Comparison of ENCODE assay signal across 22 cellular contexts in the genomic region with DNA sequence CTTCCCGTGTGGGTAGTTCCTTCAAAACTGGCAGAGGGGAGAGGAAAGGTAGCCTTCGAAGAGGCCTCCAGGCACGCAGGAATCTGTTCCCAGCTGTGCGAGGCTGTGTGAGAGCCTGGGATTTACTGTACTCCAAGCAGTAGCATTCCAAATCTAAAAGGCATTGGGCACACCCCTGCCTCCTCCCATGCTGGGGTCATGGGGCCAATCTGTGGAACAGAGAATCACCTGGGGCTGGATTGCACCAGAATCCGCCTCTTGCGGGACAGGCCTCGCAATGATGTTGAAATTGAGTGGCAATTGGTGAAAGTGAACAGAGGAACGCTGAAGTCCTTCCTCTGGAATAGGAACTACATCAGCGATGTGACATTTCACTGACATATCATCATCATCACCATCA.
"Had no signal": no experiment of that assay in that cellular context is flagged by ENCODE, and none has a peak within 500 bp of the region (broad histone marks: within the 10 kb centered on the region; RNA-seq: fewer than 3 reads in every experiment).

No MANE protein-coding gene starts in this region.

- H3K27ac ChIP-seq: esophagus muscularis mucosa, gastroesophageal sphincter, spleen, testis, upper lobe of left lung, VCaP had no signal

- H3K4me2 ChIP-seq: SK-N-SH had no signal

- DNase-seq: activated CD4-positive, alpha-beta T cell treated with anti-CD3 and anti-CD28 coated beads, Interleukin-2, amount 10 ng/mL, durations not matched to agents 7 days and 5 days; activated CD4-positive, CD25-positive, alpha-beta regulatory T cell treated with anti-CD3 and anti-CD28 coated beads, Interleukin-2, amount 50 U/mL, for 72 hours; activated CD8-positive, alpha-beta T cell treated with anti-CD3 and anti-CD28 coated beads for 36 hours; activated naive CD4-positive, alpha-beta T cell treated with anti-CD3 and anti-CD28 coated beads, Interleukin-2, amount 10 ng/mL, durations not matched to agents 7 days and 5 days; caudate nucleus; dermis blood vessel endothelial cell; effector CD8-positive, alpha-beta T cell; head of caudate nucleus; hypothalamus; mesenchymal stem cell; mucosa of descending colon; naive B cell; SK-N-SH; spleen; stimulated activated CD4-positive, alpha-beta T cell treated with anti-CD3 and anti-CD28 coated beads, Interleukin-4, amount 100 ng/mL, for 1 hour; stimulated activated naive CD4-positive, alpha-beta T cell; testis; upper lobe of left lung had no signal

- H3K27ac Mint-ChIP-seq: activated CD4-positive, alpha-beta T cell treated with anti-CD3 and anti-CD28 coated beads, Interleukin-2, amount 10 ng/mL, durations not matched to agents 7 days and 5 days; activated CD8-positive, alpha-beta T cell treated with anti-CD3 and anti-CD28 coated beads for 36 hours; activated naive CD4-positive, alpha-beta T cell treated with anti-CD3 and anti-CD28 coated beads, Interleukin-2, amount 10 ng/mL, durations not matched to agents 7 days and 5 days; naive B cell; progenitor cell of endocrine pancreas had no signal

- H3K9me3 Mint-ChIP-seq: activated CD4-positive, alpha-beta T cell treated with anti-CD3 and anti-CD28 coated beads, Interleukin-2, amount 10 ng/mL, durations not matched to agents 7 days and 5 days had no signal

- H3K4me1 ChIP-seq: esophagus muscularis mucosa, gastroesophageal sphincter, spleen, testis, upper lobe of left lung had no signal

- H3K9me3 ChIP-seq: mucosa of descending colon, SK-N-SH, testis, upper lobe of left lung had no signal

- ATAC-seq: activated CD8-positive, alpha-beta T cell treated with anti-CD3 and anti-CD28 coated beads for 36 hours; gastroesophageal sphincter; mucosa of descending colon had no signal

- H3K4me1 Mint-ChIP-seq: activated CD4-positive, alpha-beta T cell treated with anti-CD3 and anti-CD28 coated beads, Interleukin-2, amount 10 ng/mL, durations not matched to agents 7 days and 5 days; activated naive CD4-positive, alpha-beta T cell treated with anti-CD3 and anti-CD28 coated beads, Interleukin-2, amount 10 ng/mL, durations not matched to agents 7 days and 5 days; naive B cell had no signal

- H3K9ac ChIP-seq: SK-N-SH had no signal

- H3K4me3 ChIP-seq: esophagus muscularis mucosa, gastroesophageal sphincter, mucosa of descending colon, spleen, testis, upper lobe of left lung had no signal

- H3K36me3 Mint-ChIP-seq: activated naive CD4-positive, alpha-beta T cell treated with anti-CD3 and anti-CD28 coated beads, Interleukin-2, amount 10 ng/mL, durations not matched to agents 7 days and 5 days had no signal

- H3K36me3 ChIP-seq: esophagus muscularis mucosa, gastroesophageal sphincter, spleen, upper lobe of left lung had no signal

- H3K4me3 Mint-ChIP-seq: activated CD4-positive, alpha-beta T cell treated with anti-CD3 and anti-CD28 coated beads, Interleukin-2, amount 10 ng/mL, durations not matched to agents 7 days and 5 days; activated CD8-positive, alpha-beta T cell treated with anti-CD3 and anti-CD28 coated beads for 36 hours; activated naive CD4-positive, alpha-beta T cell treated with anti-CD3 and anti-CD28 coated beads, Interleukin-2, amount 10 ng/mL, durations not matched to agents 7 days and 5 days had no signal

- H3K27me3 ChIP-seq: testis, upper lobe of left lung had no signal
